In genomic region chr10:27713906-27714305, GRCh38 we compare ENCODE assay signal across 18 cellular contexts. TPM values are rescaled to one million over a fixed set of nuclear protein-coding genes. Genes with fewer than 3 reads are reported as not detected.
A peak's percentile ranks its signal among the peaks of the same experiment; 100 is the strongest.
DNase-seq lines count a peak whose midpoint lies in the region; ATAC-seq and TF ChIP-seq lines count a peak whose summit lies in the region.
"Had no signal": no experiment of that assay in that cellular context is flagged by ENCODE, and none has a peak within 500 bp of the region (broad histone marks: within the 10 kb centered on the region; RNA-seq: fewer than 3 reads in every experiment).

No MANE protein-coding gene starts in this region.

- H3K27me3 Mint-ChIP-seq in activated CD4-positive, alpha-beta memory T cell treated with anti-CD3 and anti-CD28 coated beads for 36 hours: peaks cover 20% of the 10 kb centered on the region

- DNase-seq in Right ventricle myocardium inferior (ENCODE audit: missing footprints) (no peak), left ventricle myocardium inferior (no peak), SK-N-MC (ENCODE audit: low read depth, low spot score) (no peak), left ventricle myocardium superior (no peak), aorta (no peak), SK-N-DZ (ENCODE audit: low spot score) (no peak)
- no peak for DNase-seq in activated CD4-positive, alpha-beta memory T cell treated with anti-CD3 and anti-CD28 coated beads for 36 hours
- DNase-seq: activated CD4-positive, alpha-beta T cell treated with anti-CD3 and anti-CD28 coated beads for 48 hours; anterior cingulate cortex; endodermal cell; GOT3; PC-9; stimulated activated CD4-positive, alpha-beta T cell treated with anti-CD3 and anti-CD28 coated beads, Interleukin-15, amount 100 ng/mL, for 24 hours had no signal

- H3K27ac Mint-ChIP-seq in activated CD4-positive, alpha-beta memory T cell treated with anti-CD3 and anti-CD28 coated beads for 36 hours: no peak overlapping the region
- H3K27ac Mint-ChIP-seq: endodermal cell; T-helper 1 cell treated with Interleukin-12 subunit alpha and Interleukin-12 subunit beta and Interleukin-4 antibody, amounts not matched to agents 30 μg/mL and 1 μg/mL, for 36 hours; type B pancreatic cell had no signal

- H3K36me3 Mint-ChIP-seq in activated CD4-positive, alpha-beta memory T cell treated with anti-CD3 and anti-CD28 coated beads for 36 hours: no peaks in the 10 kb centered on the region
- H3K36me3 Mint-ChIP-seq: type B pancreatic cell had no signal

- H3K9me3 Mint-ChIP-seq in activated CD4-positive, alpha-beta memory T cell treated with anti-CD3 and anti-CD28 coated beads for 36 hours: no peaks in the 10 kb centered on the region
- H3K9me3 Mint-ChIP-seq: endodermal cell; neural crest cell; T-helper 1 cell treated with Interleukin-12 subunit alpha and Interleukin-12 subunit beta and Interleukin-4 antibody, amounts not matched to agents 30 μg/mL and 1 μg/mL, for 36 hours; type B pancreatic cell had no signal

- peaks cover 3% of the 10 kb centered on the region for H3K4me1 Mint-ChIP-seq in activated CD4-positive, alpha-beta memory T cell treated with anti-CD3 and anti-CD28 coated beads for 36 hours (ENCODE audit: low read depth)
- H3K4me1 Mint-ChIP-seq: endodermal cell had no signal

- 3 to 4% methylated on average over 3 of the region's 3 CpGs for WGBS in aorta, 2 donors

- H3K4me1 ChIP-seq in left ventricle myocardium inferior (peaks cover 23% of the 10 kb centered on the region), aorta (ENCODE audit: control insufficient read depth in 1 of 2, insufficient read depth in 2 of 2, low read length in 2 of 2) (peaks cover 7 to 20% of the 10 kb centered on the region in 2 donors)

- H3K36me3 ChIP-seq in left ventricle myocardium inferior: no peaks in the 10 kb centered on the region
- H3K36me3 ChIP-seq in SK-N-MC (ENCODE audit: insufficient read depth, low read length): no peaks in the 10 kb centered on the region
- H3K36me3 ChIP-seq in aorta (ENCODE audit: control insufficient read depth in 1 of 2, insufficient read depth in 2 of 2, low read length in 1 of 2): no peaks in the 10 kb centered on the region

- intact Hi-C loops in Right ventricle myocardium inferior (cut with DNase I): no loop called here
- intact Hi-C loops in left ventricle myocardium inferior (cut with micrococcal nuclease): no loop called here
- intact Hi-C loops in left ventricle myocardium superior (cut with micrococcal nuclease): no loop called here
- intact Hi-C loops in aorta (cut with DNase I): no loop called here
- intact Hi-C loops in activated CD4-positive, alpha-beta memory T cell treated with anti-CD3 and anti-CD28 coated beads for 36 hours (cut with micrococcal nuclease): no loop called here

- POLR2A ChIA-PET in activated CD4-positive, alpha-beta memory T cell treated with anti-CD3 and anti-CD28 coated beads for 36 hours (lab: Charles Lee): no interaction called here

- H3K9me3 ChIP-seq in left ventricle myocardium inferior (replicated peaks) (no peaks in the 10 kb centered on the region), SK-N-MC (ENCODE audit: low read depth, low read length) (no peaks in the 10 kb centered on the region), aorta (ENCODE audit: control insufficient read depth, low read length) (no peaks in the 10 kb centered on the region)

- H3K9ac ChIP-seq in SK-N-MC (ENCODE audit: insufficient read length): no peak overlapping the region

- ATAC-seq in Right ventricle myocardium inferior (peak; percentile 44), left ventricle myocardium superior (peak; percentile 70), aorta (ENCODE audit: low FRiP score) (peak; percentile 80), GM18909 (IDR thresholded peaks at IDR 0.05; ENCODE audit: poor library complexity, unreplicated experiment) (no peak)

- H3K4me3 ChIP-seq in left ventricle myocardium inferior: no peak overlapping the region
- peak overlapping the region; percentile 66 for H3K4me3 ChIP-seq in SK-N-MC
- peak overlapping the region in 1 of 2 donors; percentile 30 for H3K4me3 ChIP-seq in aorta (ENCODE audit: low read length in 2 of 2)
- H3K4me3 ChIP-seq: hepatocyte, PC-9 had no signal

- H3K27ac ChIP-seq in left ventricle myocardium inferior (replicated peaks) (no peak overlapping the region), SK-N-MC (peak overlapping the region; percentile 92), aorta (ENCODE audit: low read depth in 1 of 2, low read length in 2 of 2) (peak overlapping the region in 1 of 2 donors; percentile 72)
- H3K27ac ChIP-seq: hepatocyte, PC-9 had no signal

- no peak overlapping the region for H3K4me3 Mint-ChIP-seq in activated CD4-positive, alpha-beta memory T cell treated with anti-CD3 and anti-CD28 coated beads for 36 hours
- H3K4me3 Mint-ChIP-seq: endodermal cell; neural crest cell; T-helper 1 cell treated with Interleukin-12 subunit alpha and Interleukin-12 subunit beta and Interleukin-4 antibody, amounts not matched to agents 30 μg/mL and 1 μg/mL, for 36 hours; type B pancreatic cell had no signal

- no peaks in the 10 kb centered on the region for H3K27me3 ChIP-seq in left ventricle myocardium inferior (ENCODE audit: low read depth)
- no peaks in the 10 kb centered on the region for H3K27me3 ChIP-seq in aorta (ENCODE audit: control insufficient read depth in 1 of 2, insufficient read depth in 2 of 2, low read length in 1 of 2)
- H3K27me3 ChIP-seq: hepatocyte had no signal

- CTCF ChIA-PET in activated CD4-positive, alpha-beta memory T cell treated with anti-CD3 and anti-CD28 coated beads for 36 hours (lab: Charles Lee): no interaction called here

- no peak for TF ChIP-seq CTCF in left ventricle myocardium inferior (IDR thresholded peaks at IDR 0.05; ENCODE audit: borderline replicate concordance)

RNA-seq across cellular contexts. Expression of gene MKX, which starts 31.7 kb away (rescaled TPM):
- 0.14 TPM for total RNA-seq in Right ventricle myocardium inferior
- 0.22 TPM for total RNA-seq in left ventricle myocardium inferior
- 0.15 TPM for total RNA-seq in left ventricle myocardium superior
- total RNA-seq in aorta: 1 to 10 TPM; 4.5 to 6.6 TPM
- polyA plus RNA-seq in aorta: 1 to 10 TPM; 2.6 to 4.1 TPM
- not detected in 2 replicates for polyA plus RNA-seq in SK-N-DZ (2014; cell fraction: cytosol; rRNA removed)
- polyA plus RNA-seq in SK-N-DZ (2014; cell fraction: nucleus; rRNA removed): not detected in 2 replicates
- under 1 TPM; 0.38 to 0.63 TPM for total RNA-seq in activated CD4-positive, alpha-beta memory T cell treated with anti-CD3 and anti-CD28 coated beads for 36 hours
- total RNA-seq: neural crest cell, PC-9 had no signal
